Comparison of ENCODE assay signal across 8 cellular contexts in genomic region chrX:70434914-70435586, GRCh38. TPM values are rescaled to one million over a fixed set of nuclear protein-coding genes. Genes with fewer than 3 reads are reported as not detected.
DNase-seq lines count a peak whose midpoint lies in the region; ATAC-seq and TF ChIP-seq lines count a peak whose summit lies in the region.

No MANE protein-coding gene starts in this region.

- in situ Hi-C loops in brain microvascular endothelial cell (cut with HindIII; ENCODE audit: low pct_ligation_motif_present, low sequenced_read_pairs): no loop called here

- peaks cover 14% of the 10 kb centered on the region for H3K4me1 Mint-ChIP-seq in memory B cell

- peak overlapping the region; percentile 91 for H3K4me3 Mint-ChIP-seq in memory B cell

- H3K36me3 Mint-ChIP-seq in memory B cell: no peaks in the 10 kb centered on the region

- peak overlapping the region; percentile 92 for H3K27ac Mint-ChIP-seq in memory B cell

- H3K9me3 ChIP-seq in BE2C (no peaks in the 10 kb centered on the region), HUES48 (ENCODE audit: control insufficient read depth, insufficient read depth, low read length) (peaks cover 32% of the 10 kb centered on the region; the same call in 1 of the 2 replicates), aorta (ENCODE audit: control insufficient read depth, low read length) (no peaks in the 10 kb centered on the region)

- ATAC-seq in memory B cell (ENCODE audit: low read depth) (no peak), aorta (ENCODE audit: low FRiP score) (peak; percentile 47), GM18870 (IDR thresholded peaks at IDR 0.05; ENCODE audit: unreplicated experiment) (no peak)

- H3K27ac ChIP-seq in HUES48 (ENCODE audit: low read depth, low read length) (no peak overlapping the region), brain microvascular endothelial cell (peak overlapping the region; percentile 33), aorta (ENCODE audit: low read depth in 1 of 2, low read length in 2 of 2) (peak overlapping the region; percentile 78 to 98)

- no peaks in the 10 kb centered on the region for H3K9me3 Mint-ChIP-seq in memory B cell

- H3K27me3 ChIP-seq in BE2C (no peaks in the 10 kb centered on the region), HUES48 (ENCODE audit: control insufficient read depth, insufficient read depth, low read length) (no peaks in the 10 kb centered on the region; the same call in 1 of the 2 replicates), brain microvascular endothelial cell (replicated peaks) (no peaks in the 10 kb centered on the region), aorta (ENCODE audit: control insufficient read depth in 1 of 2, insufficient read depth in 2 of 2, low read length in 1 of 2) (no peaks in the 10 kb centered on the region)

- DNase-seq in BE2C: no peak
- DNase-seq in brain microvascular endothelial cell: no peak
- DNase-seq in memory B cell (ENCODE audit: low spot score in 2 of 2): no peak
- peak in 1 of 2 donors; percentile 82 for DNase-seq in aorta
- no peak for DNase-seq in NCI-H69 (lab: John Stamatoyannopoulos, UW)
- DNase-seq in NCI-H1436 (lab: John Stamatoyannopoulos, UW): no peak

- H3K9ac ChIP-seq in HUES48 (ENCODE audit: low read depth, low read length): peak overlapping the region; percentile 3; the same call in 1 of the 2 replicates

- H3K36me3 ChIP-seq in BE2C (no peaks in the 10 kb centered on the region), HUES48 (ENCODE audit: control insufficient read depth, insufficient read depth, low read length) (peaks cover 14% of the 10 kb centered on the region), brain microvascular endothelial cell (replicated peaks) (no peaks in the 10 kb centered on the region), aorta (ENCODE audit: control insufficient read depth in 1 of 2, insufficient read depth in 2 of 2, low read length in 1 of 2) (no peaks in the 10 kb centered on the region)

- WGBS in aorta, 2 donors: 3 to 35% methylated on average over 17 of the region's 17 CpGs

- H3K4me1 ChIP-seq in BE2C (no peaks in the 10 kb centered on the region), HUES48 (ENCODE audit: control insufficient read depth, insufficient read depth, low read length) (0 out of 2 replicates have a peak, but pooled peaks cover 3% of the 10 kb centered on the region), aorta (ENCODE audit: control insufficient read depth in 1 of 2, insufficient read depth in 2 of 2, low read length in 2 of 2) (no peaks in the 10 kb centered on the region)

- TF ChIP-seq CTCF in BE2C (IDR thresholded peaks at IDR 0.05; ENCODE audit: low read depth, low read length): no peak
- TF ChIP-seq CTCF in brain microvascular endothelial cell (IDR thresholded peaks at IDR 0.05; ENCODE audit: low read depth, low read length, missing control alignments): no peak

- H3K4me3 ChIP-seq in BE2C (ENCODE audit: low read depth, low read length) (peak overlapping the region; percentile 79), HUES48 (ENCODE audit: low read depth, low read length) (peak overlapping the region; percentile 76), brain microvascular endothelial cell (ENCODE audit: low read depth, low read length) (peak overlapping the region; percentile 74), aorta (ENCODE audit: low read length in 2 of 2) (peak overlapping the region; percentile 55 to 67)

- H3K27me3 Mint-ChIP-seq in memory B cell: peaks cover 2% of the 10 kb centered on the region

- intact Hi-C loops in aorta (cut with DNase I): loop anchor here in 1 of 2 donors (5.0 kb wide), 1 partner anchor 148 kb away; the partner anchor contains the start of gene PDZD11

RNA-seq across cellular contexts. Expression of gene DLG3, which starts 9.6 kb away (rescaled TPM):
- 0.96 TPM for polyA plus RNA-seq in BE2C (2012; ENCODE audit: insufficient read depth, insufficient read length, low read depth)
- total RNA-seq in aorta: 10 to 100 TPM; 22.4 to 22.8 TPM
- 10 to 100 TPM; 16.1 to 17.2 TPM for polyA plus RNA-seq in aorta

RNA-seq across cellular contexts. Expression of gene GDPD2, which starts 11.9 kb away (rescaled TPM):
- polyA plus RNA-seq in BE2C (2012; ENCODE audit: insufficient read depth, insufficient read length, low read depth): not detected
- total RNA-seq in aorta: not detected
- 1 to 10 TPM in 1 of 2 donors, not detected in 1; 1.0 TPM for polyA plus RNA-seq in aorta
